In the genomic region with DNA sequence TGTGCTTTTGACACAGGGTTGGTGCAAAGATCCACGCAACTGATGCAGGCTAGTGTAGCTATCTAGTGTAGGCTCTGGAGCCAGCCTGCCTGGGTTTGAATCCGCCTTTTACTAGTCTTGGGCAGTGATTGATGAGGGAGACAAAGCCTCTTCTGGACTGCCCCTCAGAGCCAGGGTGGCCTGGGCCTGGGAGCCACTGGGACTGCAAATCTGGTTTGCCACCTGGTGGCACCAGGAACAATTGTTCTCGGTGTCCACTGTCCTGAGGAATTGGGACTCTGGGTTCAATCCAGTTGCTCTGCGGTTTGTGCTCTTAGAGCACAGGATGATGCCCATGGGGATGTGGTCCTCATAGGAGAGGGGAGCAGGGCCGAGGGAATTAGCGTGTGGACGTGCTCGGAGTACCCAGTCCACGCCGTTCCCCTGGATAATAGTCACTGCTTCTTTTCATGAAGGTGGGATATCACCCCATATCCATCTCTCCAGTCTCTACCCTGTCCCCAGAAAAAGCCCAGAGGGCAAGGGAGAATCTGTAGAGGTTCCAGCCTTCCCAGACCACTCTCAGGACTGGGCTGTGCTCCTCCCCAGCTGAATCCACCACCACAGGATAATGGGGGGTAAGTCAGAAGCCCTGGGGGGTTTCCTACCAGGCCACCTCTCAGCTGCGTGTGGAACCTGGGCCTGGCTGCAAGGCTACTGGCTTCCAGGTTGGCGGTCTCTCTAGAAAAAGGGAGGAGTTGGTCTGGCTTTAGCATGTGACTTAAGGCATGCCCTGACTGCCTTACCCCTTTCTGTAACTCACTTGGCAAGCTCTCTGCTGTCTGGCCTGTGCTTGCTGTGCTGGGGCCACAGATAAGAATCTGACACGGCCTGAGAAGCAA, we compare ENCODE assay signal across 10 cellular contexts. TPM values are rescaled to one million over a fixed set of nuclear protein-coding genes. Genes with fewer than 3 reads are reported as not detected.
DNase-seq lines count a peak whose midpoint lies in the region; ATAC-seq, FAIRE-seq and TF ChIP-seq lines count a peak whose summit lies in the region.
"Had no signal": no experiment of that assay in that cellular context is flagged by ENCODE, and none has a peak within 500 bp of the region (broad histone marks: within the 10 kb centered on the region; RNA-seq: fewer than 3 reads in every experiment).

No MANE protein-coding gene starts in this region.

- no peaks in the 10 kb centered on the region for H3K9me3 ChIP-seq in left ventricle myocardium inferior (replicated peaks)
- H3K9me3 ChIP-seq: pancreas had no signal

- H3K4me1 ChIP-seq in left ventricle myocardium inferior: peaks cover 33% of the 10 kb centered on the region

- H3K36me3 Mint-ChIP-seq in activated B cell treated with CpG ODN at 0.5 μM for 24 hours (ENCODE audit: low read depth): peaks cover 25% of the 10 kb centered on the region
- peaks cover 0 to 10% (median 5%) of the 10 kb centered on the region in 3 donors for H3K36me3 Mint-ChIP-seq in immature natural killer cell

- no peak for FAIRE-seq in frontal cortex (lab: Jason Lieb, UNC)
- FAIRE-seq: pancreas had no signal

- no peak overlapping the region for H3K4me3 ChIP-seq in left ventricle myocardium inferior

- H3K27me3 ChIP-seq in left ventricle myocardium inferior (ENCODE audit: low read depth): no peaks in the 10 kb centered on the region
- H3K27me3 ChIP-seq: pancreas had no signal

- DNase-seq in left ventricle myocardium inferior: no peak
- no peak for DNase-seq in cardiac septum (ENCODE audit: low spot score)
- DNase-seq in activated B cell treated with CpG ODN at 0.5 μM for 24 hours: no peak
- DNase-seq in immature natural killer cell: no peak
- no peak for DNase-seq in stimulated activated CD4-positive, alpha-beta T cell treated with anti-CD3 and anti-CD28 coated beads, Interleukin-4, amount 100 ng/mL, for 24 hours
- DNase-seq in frontal cortex (ENCODE audit: low spot score in 2 of 2): no peak
- DNase-seq in UCSD-AML1 (lab: John Stamatoyannopoulos, UW; ENCODE audit: unreplicated experiment): no peak
- DNase-seq: NCI-H2081 had no signal

- H3K4me3 Mint-ChIP-seq in activated B cell treated with CpG ODN at 0.5 μM for 24 hours: peak overlapping the region; percentile 91
- H3K4me3 Mint-ChIP-seq in immature natural killer cell: peak overlapping the region in 4 of 5 donors; percentile 54 to 98 (median 91)

- no peaks in the 10 kb centered on the region for H3K27me3 Mint-ChIP-seq in activated B cell treated with CpG ODN at 0.5 μM for 24 hours
- peaks cover 0 to 9% (median 8%) of the 10 kb centered on the region in 3 donors for H3K27me3 Mint-ChIP-seq in immature natural killer cell (ENCODE audit: low read depth in 3 of 3)

- CTCF ChIA-PET in activated B cell treated with CpG ODN at 0.5 μM for 24 hours (lab: Charles Lee): no interaction called here

- no peak overlapping the region for H3K27ac ChIP-seq in left ventricle myocardium inferior (replicated peaks)
- H3K27ac ChIP-seq: pancreas had no signal

- ATAC-seq in activated B cell treated with CpG ODN at 0.5 μM for 24 hours (ENCODE audit: low read depth) (no peak), GM18858 (IDR thresholded peaks at IDR 0.05; ENCODE audit: unreplicated experiment) (no peak)
- ATAC-seq: pancreas had no signal

- no peaks in the 10 kb centered on the region for H3K36me3 ChIP-seq in left ventricle myocardium inferior
- H3K36me3 ChIP-seq: pancreas had no signal

- peaks cover 36% of the 10 kb centered on the region for H3K4me1 Mint-ChIP-seq in activated B cell treated with CpG ODN at 0.5 μM for 24 hours
- H3K4me1 Mint-ChIP-seq in immature natural killer cell: peaks cover 27 to 33% of the 10 kb centered on the region in 2 donors

- no peak overlapping the region for H3K27ac Mint-ChIP-seq in activated B cell treated with CpG ODN at 0.5 μM for 24 hours
- H3K27ac Mint-ChIP-seq in immature natural killer cell: peak overlapping the region in 5 of 6 donors; percentile 31 to 66 (median 55)

- TF ChIP-seq CTCF in left ventricle myocardium inferior (IDR thresholded peaks at IDR 0.05; ENCODE audit: borderline replicate concordance): peak; percentile 17
- no peak for TF ChIP-seq CTCF in activated B cell treated with CpG ODN at 0.5 μM for 24 hours (IDR thresholded peaks at IDR 0.05)

- no peaks in the 10 kb centered on the region for H3K9me3 Mint-ChIP-seq in activated B cell treated with CpG ODN at 0.5 μM for 24 hours
- peaks cover 0 to 1% (median 0%) of the 10 kb centered on the region in 6 donors for H3K9me3 Mint-ChIP-seq in immature natural killer cell

- intact Hi-C loops in left ventricle myocardium inferior (cut with micrococcal nuclease): no loop called here
- intact Hi-C loops in cardiac septum (cut with DNase I): no loop called here
- intact Hi-C loops in activated B cell treated with CpG ODN at 0.5 μM for 24 hours (cut with micrococcal nuclease): loop anchor here (2.0 to 10.0 kb wide), 3 partner anchors 47 to 553 kb away; a partner anchor contains a TSS

- POLR2A ChIA-PET in activated B cell treated with CpG ODN at 0.5 μM for 24 hours (lab: Charles Lee): interaction anchor here (1.0 to 3.4 kb wide), 3 partner anchors 10 to 92 kb away, joined by 3 to 28 read pairs (median 11); a partner anchor contains a TSS

RNA-seq across cellular contexts. Expression of a gene that starts 1.9 kb away (rescaled TPM):
- total RNA-seq in left ventricle myocardium inferior (17.2 TPM), cardiac septum (16.1 TPM), activated B cell treated with CpG ODN at 0.5 μM for 24 hours (36.3 and 42.3 TPM in 2 replicates), frontal cortex (13.5 TPM)
- polyA plus RNA-seq in immature natural killer cell: 10 to 100 TPM; 11.7 to 30.2 (median 21.0) TPM

RNA-seq across cellular contexts. Expression of a gene that starts 9.8 kb away (rescaled TPM):
- total RNA-seq in left ventricle myocardium inferior (68.7 TPM), cardiac septum (94.9 TPM), activated B cell treated with CpG ODN at 0.5 μM for 24 hours (78.4 and 82.2 TPM in 2 replicates), frontal cortex (28.1 TPM)
- polyA plus RNA-seq in immature natural killer cell: 100 to 1,000 TPM; 172 to 231 (median 178) TPM

RNA-seq across cellular contexts. Expression of a gene that starts 47.5 kb away (rescaled TPM):
- 21.5 TPM for total RNA-seq in left ventricle myocardium inferior
- 25.4 TPM for total RNA-seq in cardiac septum
- total RNA-seq in activated B cell treated with CpG ODN at 0.5 μM for 24 hours: 108 and 121 TPM in 2 replicates
- polyA plus RNA-seq in immature natural killer cell: 1 to 10 TPM; 2.5 to 6.2 (median 3.4) TPM
- 26.1 TPM for total RNA-seq in frontal cortex
